7 cellular contexts compared by ENCODE assay signal in the genomic region with DNA sequence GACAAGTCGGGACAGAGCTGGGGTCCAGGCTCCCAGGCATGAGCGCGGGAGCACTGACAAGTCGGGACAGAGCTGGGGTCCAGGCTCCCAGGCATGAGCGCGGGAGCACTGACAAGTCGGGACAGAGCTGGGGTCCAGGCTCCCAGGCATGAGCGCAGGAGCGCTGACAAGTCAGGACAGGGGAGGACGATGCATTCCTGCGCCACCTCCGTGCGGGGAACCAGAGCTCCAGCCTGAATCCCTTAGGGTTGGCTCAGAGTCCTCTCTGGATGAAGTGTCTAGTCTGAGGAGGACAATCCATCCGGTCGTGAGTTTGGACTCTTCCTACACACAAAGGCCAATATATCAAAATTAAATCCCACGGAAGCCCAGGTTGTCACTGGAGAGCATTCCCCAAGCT.
DNase-seq lines count a peak whose midpoint lies in the region; ATAC-seq and TF ChIP-seq lines count a peak whose summit lies in the region.
"Not testable (repeated sequence)": the region's sequence is repeated elsewhere in the genome, so short reads cannot be mapped to it uniquely, and the experiment has no call there.

No MANE protein-coding gene starts in this region.

- peaks cover 61% of the 10 kb centered on the region for H3K4me1 Mint-ChIP-seq in CD4-positive, alpha-beta T cell (ENCODE audit: low read depth)
- peaks cover 73% of the 10 kb centered on the region for H3K4me1 Mint-ChIP-seq in activated naive CD8-positive, alpha-beta T cell treated with anti-CD3 and anti-CD28 coated beads, Interleukin-2, amount 50 U/mL, for 24 hours
- H3K4me1 Mint-ChIP-seq in memory B cell, result peaks cover 37% of the 10 kb centered on the region

- H3F3A ChIP-seq in SK-N-SH (replicated peaks; ENCODE audit: insufficient read depth), result not testable (repeated sequence)

- not testable (repeated sequence) for H3K9me3 ChIP-seq in CD4-positive, alpha-beta T cell (ENCODE audit: control insufficient read depth, low read length); SK-N-SH; upper lobe of right lung

- not testable (repeated sequence) for ATAC-seq in CD4-positive, alpha-beta T cell (ENCODE audit: poor library complexity); activated naive CD8-positive, alpha-beta T cell treated with anti-CD3 and anti-CD28 coated beads, Interleukin-2, amount 50 U/mL, for 24 hours; memory B cell (ENCODE audit: low read depth); sciatic nerve; upper lobe of right lung

- H3K36me3 ChIP-seq in SK-N-SH (replicated peaks in 1 of 2; ENCODE audit: control insufficient read depth in 1 of 2, insufficient read depth in 2 of 2, low read length in 1 of 2); upper lobe of right lung: not testable (repeated sequence)

- not testable (repeated sequence) for H3K4me3 ChIP-seq in SK-N-SH (ENCODE audit: low read depth in 2 of 2, low read length in 1 of 2); epithelial cell of esophagus (ENCODE audit: low read length); upper lobe of right lung

- not testable (repeated sequence) for H3K4me2 ChIP-seq in SK-N-SH

- H3K27ac ChIP-seq in CD4-positive, alpha-beta T cell (ENCODE audit: low read depth, low read length); SK-N-SH (ENCODE audit: low read depth in 2 of 2, low read length in 1 of 2); upper lobe of right lung: not testable (repeated sequence)

- H3K9me2 ChIP-seq in SK-N-SH, result not testable (repeated sequence)

- TF ChIP-seq RAD21 in SK-N-SH (IDR thresholded peaks at IDR 0.05; ENCODE audit: low read length), result not testable (repeated sequence)

- not testable (repeated sequence) for TF ChIP-seq EP300 in SK-N-SH (IDR thresholded peaks at IDR 0.05; ENCODE audit: borderline replicate concordance in 1 of 2, low read depth in 1 of 2, low read length in 1 of 2)

- H3K36me3 Mint-ChIP-seq in CD4-positive, alpha-beta T cell (ENCODE audit: low read depth); activated naive CD8-positive, alpha-beta T cell treated with anti-CD3 and anti-CD28 coated beads, Interleukin-2, amount 50 U/mL, for 24 hours (ENCODE audit: low read depth); memory B cell: not testable (repeated sequence)

- not testable (repeated sequence) for H3K27me3 Mint-ChIP-seq in CD4-positive, alpha-beta T cell; activated naive CD8-positive, alpha-beta T cell treated with anti-CD3 and anti-CD28 coated beads, Interleukin-2, amount 50 U/mL, for 24 hours; memory B cell

- POLR2A ChIA-PET in CD4-positive, alpha-beta T cell (lab: Charles Lee), result interaction anchor here (0.8 kb wide), 1 partner anchor 96 kb away, joined by 3 read pairs; no protein-coding TSS in a partner anchor
- POLR2A ChIA-PET in SK-N-SH (lab: Yijun Ruan, JAX), result interaction anchor here (0.6 kb wide), 1 partner anchor 256 kb away, joined by 3 read pairs; no protein-coding TSS in a partner anchor

- not testable (repeated sequence) for H3K9ac ChIP-seq in SK-N-SH

- DNase-seq in CD4-positive, alpha-beta T cell; activated naive CD8-positive, alpha-beta T cell treated with anti-CD3 and anti-CD28 coated beads, Interleukin-2, amount 50 U/mL, for 24 hours; memory B cell (ENCODE audit: low spot score in 2 of 2): not testable (repeated sequence)
- DNase-seq in SK-N-SH (peak; percentile 19), epithelial cell of esophagus (ENCODE audit: low read depth) (peak; percentile 37), sciatic nerve (ENCODE audit: low spot score) (peak; percentile 22), upper lobe of right lung (peak; percentile 21)

- intact Hi-C loops in CD4-positive, alpha-beta T cell (cut with DNase I, micrococcal nuclease), result loop anchor here in 1 of 2 experiments (5.0 to 10.0 kb wide), 2 partner anchors 51 to 109 kb away; no protein-coding TSS in a partner anchor
- intact Hi-C loops in sciatic nerve (cut with DNase I); upper lobe of right lung (cut with DNase I): not testable (repeated sequence)

- CTCF ChIA-PET in CD4-positive, alpha-beta T cell (lab: Charles Lee), result not testable (repeated sequence)
- CTCF ChIA-PET in SK-N-SH (lab: Yijun Ruan, JAX), result interaction anchor here (1.4 kb wide), 1 partner anchor 9 kb away, joined by 3 read pairs; no protein-coding TSS in a partner anchor

- H2AFZ ChIP-seq in SK-N-SH (ENCODE audit: low read depth), result not testable (repeated sequence)

- not testable (repeated sequence) for TF ChIP-seq CTCF in CD4-positive, alpha-beta T cell (IDR thresholded peaks at IDR 0.05); SK-N-SH (IDR thresholded peaks at IDR 0.05); epithelial cell of esophagus (IDR thresholded peaks at IDR 0.05; ENCODE audit: insufficient read depth, low read depth, low read length, missing control alignments); upper lobe of right lung (IDR thresholded peaks at IDR 0.05)

- not testable (repeated sequence) for H3K9me3 Mint-ChIP-seq in CD4-positive, alpha-beta T cell; activated naive CD8-positive, alpha-beta T cell treated with anti-CD3 and anti-CD28 coated beads, Interleukin-2, amount 50 U/mL, for 24 hours; memory B cell

- peak overlapping the region; percentile 86 for H3K27ac Mint-ChIP-seq in CD4-positive, alpha-beta T cell
- H3K27ac Mint-ChIP-seq in activated naive CD8-positive, alpha-beta T cell treated with anti-CD3 and anti-CD28 coated beads, Interleukin-2, amount 50 U/mL, for 24 hours, result peak overlapping the region; percentile 35
- peak overlapping the region; percentile 92 for H3K27ac Mint-ChIP-seq in memory B cell

- not testable (repeated sequence) for H4K20me1 ChIP-seq in SK-N-SH (ENCODE audit: insufficient read depth)

- not testable (repeated sequence) for H3K27me3 ChIP-seq in CD4-positive, alpha-beta T cell (ENCODE audit: control insufficient read depth, insufficient read depth, low read length); SK-N-SH (ENCODE audit: insufficient read depth); upper lobe of right lung

- peaks cover 13 to 21% of the 10 kb centered on the region in 2 experiments; a peak in 3 of 4 replicates for H3K4me1 ChIP-seq in SK-N-SH (ENCODE audit: control insufficient read depth in 1 of 2, insufficient read depth in 2 of 2, low read depth in 1 of 2, low read length in 1 of 2)
- not testable (repeated sequence) for H3K4me1 ChIP-seq in upper lobe of right lung

- 96% methylated on average over 8 of the region's 16 CpGs for WGBS in SK-N-SH (ENCODE audit: low lambda C conversion rate)

- not testable (repeated sequence) for H3K79me2 ChIP-seq in SK-N-SH (ENCODE audit: insufficient read depth)

- not testable (repeated sequence) for H3K4me3 Mint-ChIP-seq in CD4-positive, alpha-beta T cell; activated naive CD8-positive, alpha-beta T cell treated with anti-CD3 and anti-CD28 coated beads, Interleukin-2, amount 50 U/mL, for 24 hours; memory B cell

Comparison
In these comparisons a context has a peak if more than half of its experiments do, and no peak if none do; other contexts are left out.
1. H3K27ac Mint-ChIP-seq: peak in every context shown above with its lines; median percentile 92 in memory B cell; 86 in CD4-positive, alpha-beta T cell; 35 in activated naive CD8-positive, alpha-beta T cell treated with anti-CD3 and anti-CD28 coated beads, Interleukin-2, amount 50 U/mL, for 24 hours.